In the genomic region with DNA sequence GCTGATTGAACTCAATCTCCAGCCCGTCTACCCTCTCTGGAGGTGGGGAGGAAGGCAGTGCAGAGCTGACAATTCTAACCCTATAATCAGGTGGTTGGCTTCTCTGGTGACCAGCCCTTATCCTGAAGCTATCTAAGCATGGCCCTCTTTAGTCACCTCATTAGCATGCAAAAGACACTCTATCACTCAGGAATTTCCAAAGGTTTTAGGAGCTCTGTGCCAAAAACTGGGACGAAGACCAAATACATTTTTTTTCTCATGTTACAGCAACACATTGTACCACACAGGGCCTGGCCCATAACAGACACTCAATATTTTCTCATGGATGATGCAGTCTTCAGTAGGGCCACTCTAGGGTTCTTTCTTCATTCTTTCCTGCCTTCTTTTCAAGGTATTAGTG, we compare ENCODE assay signal across 28 cellular contexts.
DNase-seq lines count a peak whose midpoint lies in the region; ATAC-seq and TF ChIP-seq lines count a peak whose summit lies in the region.
"Had no signal": no experiment of that assay in that cellular context is flagged by ENCODE, and none has a peak within 500 bp of the region (broad histone marks: within the 10 kb centered on the region; RNA-seq: fewer than 3 reads in every experiment).

No MANE protein-coding gene starts in this region.

- H3K79me2 ChIP-seq in GM23338 (replicated peaks; ENCODE audit: insufficient read depth): no peaks in the 10 kb centered on the region

- H3K9me3 Mint-ChIP-seq in osteocyte (ENCODE audit: unreplicated experiment) (no peaks in the 10 kb centered on the region), GM23338 (no peaks in the 10 kb centered on the region)
- H3K9me3 Mint-ChIP-seq: activated B cell treated with CpG ODN at 0.5 μM for 24 hours had no signal

- no peaks in the 10 kb centered on the region for H3K27me3 Mint-ChIP-seq in osteocyte (ENCODE audit: unreplicated experiment)
- no peaks in the 10 kb centered on the region for H3K27me3 Mint-ChIP-seq in GM23338 (ENCODE audit: insufficient read depth, low read depth, poor library complexity)
- H3K27me3 Mint-ChIP-seq: naive thymus-derived CD4-positive, alpha-beta T cell had no signal

- no peaks in the 10 kb centered on the region for H3K36me3 Mint-ChIP-seq in osteocyte (ENCODE audit: unreplicated experiment)
- no peaks in the 10 kb centered on the region; the same call in 2 of the 3 replicates for H3K36me3 Mint-ChIP-seq in GM23338 (ENCODE audit: low read depth)
- H3K36me3 Mint-ChIP-seq: naive thymus-derived CD4-positive, alpha-beta T cell had no signal

- ATAC-seq in GM23338: no peak
- ATAC-seq: K562; naive thymus-derived CD4-positive, alpha-beta T cell had no signal

- no peaks in the 10 kb centered on the region for H4K20me1 ChIP-seq in GM23338 (replicated peaks; ENCODE audit: insufficient read depth)
- H4K20me1 ChIP-seq: BLaER1 treated with 17β-estradiol and CSF1 and Interleukin-3, amounts not matched to agents 10 nM and 100 nM had no signal

- H3K9me2 ChIP-seq in GM23338 (ENCODE audit: insufficient read depth): peaks cover 15% of the 10 kb centered on the region

- H3K4me3 ChIP-seq in AG10803 (ENCODE audit: low read length): no peak overlapping the region
- H3K4me3 ChIP-seq in astrocyte of the cerebellum (ENCODE audit: low read depth, low read length): no peak overlapping the region
- H3K4me3 ChIP-seq in foreskin fibroblast (ENCODE audit: low read depth in 1 of 2, low read length in 2 of 2): no peak overlapping the region
- no peak overlapping the region for H3K4me3 ChIP-seq in GM23338
- H3K4me3 ChIP-seq: BLaER1 treated with 17β-estradiol and CSF1 and Interleukin-3, amounts not matched to agents 10 nM and 100 nM; coronary artery; K562; MG63; stomach; thyroid gland had no signal

- no peak for TF ChIP-seq CTCF in AG10803 (conservative IDR thresholded peaks at IDR 0.05; ENCODE audit: low read length)
- no peak for TF ChIP-seq CTCF in astrocyte of the cerebellum (IDR thresholded peaks at IDR 0.05; ENCODE audit: low read depth, low read length, missing control alignments)
- TF ChIP-seq CTCF in foreskin fibroblast (IDR thresholded peaks at IDR 0.05; ENCODE audit: low read depth, low read length): no peak
- no peak for TF ChIP-seq CTCF in osteocyte (IDR thresholded peaks at IDR 0.05)
- TF ChIP-seq CTCF in GM10248 (IDR thresholded peaks at IDR 0.05; ENCODE audit: control extremely low read depth, extremely low read depth, low read depth, missing control alignments): no peak
- no peak for TF ChIP-seq CTCF in GM23338 (conservative IDR thresholded peaks at IDR 0.05; ENCODE audit: low read depth in 2 of 2)

- POLR2A ChIA-PET in GM10248 (lab: Yijun Ruan, JAX): no interaction called here

- DNase-seq in AG10803 (ENCODE audit: low read depth) (peak; percentile 61), HCEC 1CT (peak; percentile 28), astrocyte of the cerebellum (ENCODE audit: low read depth) (peak; percentile 32), foreskin fibroblast (peak; percentile 41 to 69), osteocyte (ENCODE audit: extremely low spot score, unreplicated experiment) (no peak), A172 (ENCODE audit: low spot score) (no peak), GM10248 (ENCODE audit: extremely low spot score) (no peak), GM23338 (ENCODE audit: low spot score) (no peak)
- DNase-seq: activated B cell treated with CpG ODN at 0.5 μM for 24 hours; activated CD4-positive, alpha-beta T cell treated with anti-CD3 and anti-CD28 coated beads, Interleukin-2, amount 50 U/mL, for 4 hours; activated naive CD4-positive, alpha-beta T cell treated with Interleukin-2 at 50 U/mL for 16 hours; amniotic stem cell; effector memory CD4-positive, alpha-beta T cell; MG63; midbrain; naive thymus-derived CD4-positive, alpha-beta T cell; NCI-H2029 treated with DMSO at 0.1 percent for 48 hours; NCI-H226; NCI-H748 treated with DMSO at 0.1 percent for 48 hours; nucleus accumbens; small intestine; stimulated activated CD4-positive, alpha-beta T cell treated with anti-CD3 and anti-CD28 coated beads, Interleukin-1b, Interleukin-23, amount 100 ng/mL, for 48 hours; stimulated activated CD8-positive, alpha-beta memory T cell treated with anti-CD3 and anti-CD28 coated beads, Interleukin-4, amount 100 ng/mL, for 48 hours; stomach; thyroid gland had no signal

- no peak overlapping the region for H3K27ac ChIP-seq in GM23338 (ENCODE audit: low read depth)
- H3K27ac ChIP-seq: BLaER1 treated with 17β-estradiol and CSF1 and Interleukin-3, amounts not matched to agents 10 nM and 100 nM; coronary artery; stomach; thyroid gland had no signal

- H3K4me3 Mint-ChIP-seq in osteocyte (ENCODE audit: unreplicated experiment): no peak overlapping the region
- H3K4me3 Mint-ChIP-seq in GM23338: no peak overlapping the region
- H3K4me3 Mint-ChIP-seq: activated B cell treated with CpG ODN at 0.5 μM for 24 hours; naive thymus-derived CD4-positive, alpha-beta T cell had no signal

- no peaks in the 10 kb centered on the region for H3K36me3 ChIP-seq in GM23338 (ENCODE audit: insufficient read depth)
- H3K36me3 ChIP-seq: MG63, stomach, thyroid gland had no signal

- no peaks in the 10 kb centered on the region for H3F3A ChIP-seq in GM23338 (replicated peaks; ENCODE audit: low read depth)

- H3K4me1 ChIP-seq in GM23338 (ENCODE audit: insufficient read depth): no peaks in the 10 kb centered on the region
- H3K4me1 ChIP-seq: BLaER1 treated with 17β-estradiol and CSF1 and Interleukin-3, amounts not matched to agents 10 nM and 100 nM; stomach had no signal

- no peak overlapping the region for H3K4me2 ChIP-seq in GM23338
- H3K4me2 ChIP-seq: BLaER1 treated with 17β-estradiol and CSF1 and Interleukin-3, amounts not matched to agents 10 nM and 100 nM had no signal

- in situ Hi-C loops in astrocyte of the cerebellum (cut with HindIII; ENCODE audit: low sequenced_read_pairs): no loop called here

- H3K27me3 ChIP-seq in GM23338 (ENCODE audit: insufficient read depth): no peaks in the 10 kb centered on the region
- H3K27me3 ChIP-seq: BLaER1 treated with 17β-estradiol and CSF1 and Interleukin-3, amounts not matched to agents 10 nM and 100 nM; MG63; stomach; thyroid gland had no signal

- H3K27ac Mint-ChIP-seq in osteocyte (ENCODE audit: unreplicated experiment): no peak overlapping the region
- no peak overlapping the region for H3K27ac Mint-ChIP-seq in GM23338
- H3K27ac Mint-ChIP-seq: activated B cell treated with CpG ODN at 0.5 μM for 24 hours; naive thymus-derived CD4-positive, alpha-beta T cell had no signal

- no peak overlapping the region for H2AFZ ChIP-seq in GM23338

- no peaks in the 10 kb centered on the region for H3K4me1 Mint-ChIP-seq in osteocyte (ENCODE audit: unreplicated experiment)
- H3K4me1 Mint-ChIP-seq in GM23338: no peaks in the 10 kb centered on the region
- H3K4me1 Mint-ChIP-seq: activated B cell treated with CpG ODN at 0.5 μM for 24 hours; naive thymus-derived CD4-positive, alpha-beta T cell had no signal

- CTCF ChIA-PET in GM10248 (lab: Yijun Ruan, JAX): interaction anchor here (1.1 kb wide), 1 partner anchor 26 kb away, joined by 3 read pairs; no protein-coding TSS in a partner anchor

TF ChIP-seq in GM23338, 12 proteins besides CTCF, POLR2A, EP300 and RAD21:
- no peak for TF ChIP-seq EZH2 (IDR thresholded peaks at IDR 0.05; ENCODE audit: low read depth, unreplicated experiment)

Comparison
In these comparisons a context has a peak if more than half of its experiments do, and no peak if none do; other contexts are left out.
1. DNase-seq: peak in AG10803 (single experiment), HCEC 1CT (single experiment), astrocyte of the cerebellum (single experiment) and foreskin fibroblast (2 of 2); none in osteocyte (single experiment), A172 (single experiment), GM10248 (single experiment) and GM23338 (single experiment).